1 cellular context compared by ENCODE assay signal in genomic region chr2:66490588-66491001, GRCh38.
TF ChIP-seq lines count a peak whose summit lies in the region.

No MANE protein-coding gene starts in this region.

TF ChIP-seq in GM23338, 12 proteins besides CTCF, POLR2A, EP300 and RAD21:
- TF ChIP-seq, protein P1, sequence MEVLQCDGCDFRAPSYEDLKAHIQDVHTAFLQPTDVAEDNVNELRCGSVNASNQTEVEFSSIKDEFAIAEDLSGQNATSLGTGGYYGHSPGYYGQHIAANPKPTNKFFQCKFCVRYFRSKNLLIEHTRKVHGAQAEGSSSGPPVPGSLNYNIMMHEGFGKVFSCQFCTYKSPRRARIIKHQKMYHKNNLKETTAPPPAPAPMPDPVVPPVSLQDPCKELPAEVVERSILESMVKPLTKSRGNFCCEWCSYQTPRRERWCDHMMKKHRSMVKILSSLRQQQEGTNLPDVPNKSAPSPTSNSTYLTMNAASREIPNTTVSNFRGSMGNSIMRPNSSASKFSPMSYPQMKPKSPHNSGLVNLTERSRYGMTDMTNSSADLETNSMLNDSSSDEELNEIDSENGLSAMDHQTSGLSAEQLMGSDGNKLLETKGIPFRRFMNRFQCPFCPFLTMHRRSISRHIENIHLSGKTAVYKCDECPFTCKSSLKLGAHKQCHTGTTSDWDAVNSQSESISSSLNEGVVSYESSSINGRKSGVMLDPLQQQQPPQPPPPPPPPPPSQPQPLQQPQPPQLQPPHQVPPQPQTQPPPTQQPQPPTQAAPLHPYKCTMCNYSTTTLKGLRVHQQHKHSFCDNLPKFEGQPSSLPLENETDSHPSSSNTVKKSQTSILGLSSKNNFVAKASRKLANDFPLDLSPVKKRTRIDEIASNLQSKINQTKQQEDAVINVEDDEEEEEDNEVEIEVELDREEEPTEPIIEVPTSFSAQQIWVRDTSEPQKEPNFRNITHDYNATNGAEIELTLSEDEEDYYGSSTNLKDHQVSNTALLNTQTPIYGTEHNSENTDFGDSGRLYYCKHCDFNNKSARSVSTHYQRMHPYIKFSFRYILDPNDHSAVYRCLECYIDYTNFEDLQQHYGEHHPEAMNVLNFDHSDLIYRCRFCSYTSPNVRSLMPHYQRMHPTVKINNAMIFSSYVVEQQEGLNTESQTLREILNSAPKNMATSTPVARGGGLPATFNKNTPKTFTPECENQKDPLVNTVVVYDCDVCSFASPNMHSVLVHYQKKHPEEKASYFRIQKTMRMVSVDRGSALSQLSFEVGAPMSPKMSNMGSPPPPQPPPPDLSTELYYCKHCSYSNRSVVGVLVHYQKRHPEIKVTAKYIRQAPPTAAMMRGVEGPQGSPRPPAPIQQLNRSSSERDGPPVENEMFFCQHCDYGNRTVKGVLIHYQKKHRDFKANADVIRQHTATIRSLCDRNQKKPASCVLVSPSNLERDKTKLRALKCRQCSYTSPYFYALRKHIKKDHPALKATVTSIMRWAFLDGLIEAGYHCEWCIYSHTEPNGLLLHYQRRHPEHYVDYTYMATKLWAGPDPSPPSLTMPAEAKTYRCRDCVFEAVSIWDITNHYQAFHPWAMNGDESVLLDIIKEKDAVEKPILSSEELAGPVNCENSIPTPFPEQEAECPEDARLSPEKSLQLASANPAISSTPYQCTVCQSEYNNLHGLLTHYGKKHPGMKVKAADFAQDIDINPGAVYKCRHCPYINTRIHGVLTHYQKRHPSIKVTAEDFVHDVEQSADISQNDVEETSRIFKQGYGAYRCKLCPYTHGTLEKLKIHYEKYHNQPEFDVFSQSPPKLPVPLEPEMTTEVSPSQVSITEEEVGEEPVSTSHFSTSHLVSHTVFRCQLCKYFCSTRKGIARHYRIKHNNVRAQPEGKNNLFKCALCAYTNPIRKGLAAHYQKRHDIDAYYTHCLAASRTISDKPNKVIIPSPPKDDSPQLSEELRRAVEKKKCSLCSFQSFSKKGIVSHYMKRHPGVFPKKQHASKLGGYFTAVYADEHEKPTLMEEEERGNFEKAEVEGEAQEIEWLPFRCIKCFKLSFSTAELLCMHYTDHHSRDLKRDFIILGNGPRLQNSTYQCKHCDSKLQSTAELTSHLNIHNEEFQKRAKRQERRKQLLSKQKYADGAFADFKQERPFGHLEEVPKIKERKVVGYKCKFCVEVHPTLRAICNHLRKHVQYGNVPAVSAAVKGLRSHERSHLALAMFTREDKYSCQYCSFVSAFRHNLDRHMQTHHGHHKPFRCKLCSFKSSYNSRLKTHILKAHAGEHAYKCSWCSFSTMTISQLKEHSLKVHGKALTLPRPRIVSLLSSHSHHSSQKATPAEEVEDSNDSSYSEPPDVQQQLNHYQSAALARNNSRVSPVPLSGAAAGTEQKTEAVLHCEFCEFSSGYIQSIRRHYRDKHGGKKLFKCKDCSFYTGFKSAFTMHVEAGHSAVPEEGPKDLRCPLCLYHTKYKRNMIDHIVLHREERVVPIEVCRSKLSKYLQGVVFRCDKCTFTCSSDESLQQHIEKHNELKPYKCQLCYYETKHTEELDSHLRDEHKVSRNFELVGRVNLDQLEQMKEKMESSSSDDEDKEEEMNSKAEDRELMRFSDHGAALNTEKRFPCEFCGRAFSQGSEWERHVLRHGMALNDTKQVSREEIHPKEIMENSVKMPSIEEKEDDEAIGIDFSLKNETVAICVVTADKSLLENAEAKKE (CRISPR knock-in tag; IDR thresholded peaks at IDR 0.05): no peak
- TF ChIP-seq NANOG (IDR thresholded peaks at IDR 0.05; ENCODE audit: borderline replicate concordance) (no peak), STAT1 (IDR thresholded peaks at IDR 0.05; ENCODE audit: unreplicated experiment) (no peak)
